ENCODE assay signal across 1 cellular context in the genomic region with DNA sequence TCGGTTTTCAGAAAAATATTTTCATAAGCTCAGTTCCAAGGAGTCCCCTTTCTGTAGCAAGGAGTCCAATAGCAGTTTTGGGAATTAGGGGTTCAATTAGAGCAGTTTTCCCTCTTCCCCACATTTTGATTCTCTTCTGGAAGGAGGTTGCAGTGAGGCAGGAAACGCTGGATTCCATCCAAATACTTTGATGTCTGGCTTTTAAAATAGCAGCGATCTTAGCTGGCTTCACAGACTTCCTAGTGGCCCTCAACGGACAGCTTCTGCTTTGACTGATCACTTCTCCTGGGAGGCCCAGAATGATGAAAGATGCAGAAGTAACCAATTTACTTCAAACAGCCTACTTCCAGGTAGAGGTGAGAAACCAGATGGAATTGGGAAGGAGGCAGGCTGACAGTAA.
TF ChIP-seq lines count a peak whose summit lies in the region.

No MANE protein-coding gene starts in this region.

TF ChIP-seq in IMR-90, 13 proteins besides CTCF, POLR2A, EP300 and RAD21:
- TF ChIP-seq SMC3 (IDR thresholded peaks at IDR 0.05; ENCODE audit: low read depth, low read length) (no peak), MXI1 (IDR thresholded peaks at IDR 0.05; ENCODE audit: borderline replicate concordance, low read depth, low read length) (no peak), BHLHE40 (IDR thresholded peaks at IDR 0.05; ENCODE audit: low read depth, low read length) (no peak), RFX5 (IDR thresholded peaks at IDR 0.05; ENCODE audit: low read depth, low read length) (no peak), FOS (IDR thresholded peaks at IDR 0.05; ENCODE audit: low read depth, low read length) (no peak), NFE2L2 (IDR thresholded peaks at IDR 0.05; ENCODE audit: low read depth, low read length) (no peak), CHD1 (IDR thresholded peaks at IDR 0.05; ENCODE audit: low read depth, low read length) (no peak)
- TF ChIP-seq, protein P1, sequence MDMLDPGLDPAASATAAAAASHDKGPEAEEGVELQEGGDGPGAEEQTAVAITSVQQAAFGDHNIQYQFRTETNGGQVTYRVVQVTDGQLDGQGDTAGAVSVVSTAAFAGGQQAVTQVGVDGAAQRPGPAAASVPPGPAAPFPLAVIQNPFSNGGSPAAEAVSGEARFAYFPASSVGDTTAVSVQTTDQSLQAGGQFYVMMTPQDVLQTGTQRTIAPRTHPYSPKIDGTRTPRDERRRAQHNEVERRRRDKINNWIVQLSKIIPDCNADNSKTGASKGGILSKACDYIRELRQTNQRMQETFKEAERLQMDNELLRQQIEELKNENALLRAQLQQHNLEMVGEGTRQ (IDR thresholded peaks at IDR 0.05; ENCODE audit: low read depth, low read length) = no peak
TF ChIP-seq in IMR-90: peak in this region for 0.
